ENCODE assay signal across 8 cellular contexts in the genomic region with DNA sequence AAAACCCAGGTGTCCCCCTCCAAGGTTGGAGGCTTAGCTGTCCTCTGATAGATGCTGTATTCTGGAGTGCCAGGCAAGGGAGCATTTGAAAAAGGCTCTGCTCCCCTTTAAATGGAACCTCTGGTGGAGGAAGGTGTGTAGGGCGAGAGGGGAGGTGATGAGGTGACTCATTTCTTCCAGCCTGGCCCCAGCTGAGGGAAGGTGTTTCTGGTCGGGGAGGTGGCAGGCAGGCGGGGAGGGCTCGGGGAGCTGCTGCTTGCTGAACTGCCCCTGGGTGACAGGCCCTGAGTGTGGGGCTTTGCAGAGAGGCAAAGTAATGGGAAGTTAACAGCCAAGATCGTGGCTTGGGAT. TPM values are rescaled to one million over a fixed set of nuclear protein-coding genes. Genes with fewer than 3 reads are reported as not detected.
DNase-seq lines count a peak whose midpoint lies in the region; ATAC-seq and TF ChIP-seq lines count a peak whose summit lies in the region.

No MANE protein-coding gene starts in this region.

- POLR2A ChIA-PET in GM10248 (lab: Yijun Ruan, JAX) = no interaction called here
- POLR2A ChIA-PET in activated CD4-positive, alpha-beta memory T cell treated with anti-CD3 and anti-CD28 coated beads for 36 hours (lab: Charles Lee) = interaction anchor here (1.1 to 2.2 kb wide), 6 partner anchors 8 to 25 kb away, joined by 4 to 26 read pairs (median 8); partner anchors contain the start of gene PSTPIP1

- H3K9me3 ChIP-seq in left lung (no peaks in the 10 kb centered on the region), stomach (no peaks in the 10 kb centered on the region)

- peaks cover 34% of the 10 kb centered on the region for H3K36me3 Mint-ChIP-seq in activated CD4-positive, alpha-beta memory T cell treated with anti-CD3 and anti-CD28 coated beads for 36 hours

- peak overlapping the region; percentile 19 to 88 for H3K27ac ChIP-seq in left lung
- H3K27ac ChIP-seq in stomach = peak overlapping the region in 2 of 5 donors; percentile 55 to 66

- H3K4me3 ChIP-seq in left lung (no peak overlapping the region), stomach (no peak overlapping the region)

- peak overlapping the region; percentile 73 for H3K4me3 Mint-ChIP-seq in activated CD4-positive, alpha-beta memory T cell treated with anti-CD3 and anti-CD28 coated beads for 36 hours

- peaks cover 1% of the 10 kb centered on the region for H3K27me3 Mint-ChIP-seq in activated CD4-positive, alpha-beta memory T cell treated with anti-CD3 and anti-CD28 coated beads for 36 hours

- WGBS in stomach, 5 donors = 49 to 65% (median 55%) methylated on average over 2 to 5 of the region's 5 CpGs

- peaks cover 87% of the 10 kb centered on the region for H3K4me1 Mint-ChIP-seq in activated CD4-positive, alpha-beta memory T cell treated with anti-CD3 and anti-CD28 coated beads for 36 hours (ENCODE audit: low read depth)

- TF ChIP-seq POLR2A in stomach (IDR thresholded peaks at IDR 0.05) = no peak

- intact Hi-C loops in activated CD4-positive, alpha-beta memory T cell treated with anti-CD3 and anti-CD28 coated beads for 36 hours (cut with micrococcal nuclease) = loop anchor here (1.0 to 2.0 kb wide), 4 partner anchors 8 to 37 kb away; no protein-coding TSS in a partner anchor
- intact Hi-C loops in left lung (cut with DNase I) (no loop called here), stomach (cut with DNase I; ENCODE audit: low total_unique reads) (no loop called here)

- DNase-seq in GM10248 (ENCODE audit: extremely low spot score) (peak; percentile 88), left lung (peak in 1 of 2 donors; percentile 75), stomach (peak; percentile 49), DMS53 treated with DMSO at 0.1 percent for 48 hours (lab: John Stamatoyannopoulos, UW; ENCODE audit: unreplicated experiment) (no peak), DMS114 treated with DMSO at 0.1 percent for 48 hours (lab: John Stamatoyannopoulos, UW; ENCODE audit: unreplicated experiment) (no peak), NCI-H2171 (lab: John Stamatoyannopoulos, UW) (no peak)
- DNase-seq in activated CD4-positive, alpha-beta memory T cell treated with anti-CD3 and anti-CD28 coated beads for 36 hours = peak; percentile 95

- H3K36me3 ChIP-seq in left lung = peaks cover 0 to 8% of the 10 kb centered on the region in 2 donors
- no peaks in the 10 kb centered on the region for H3K36me3 ChIP-seq in stomach

- H3K27me3 ChIP-seq in left lung (no peaks in the 10 kb centered on the region), stomach (no peaks in the 10 kb centered on the region)

- TF ChIP-seq CTCF in GM10248 (IDR thresholded peaks at IDR 0.05; ENCODE audit: control extremely low read depth, extremely low read depth, low read depth, missing control alignments) (no peak), left lung (IDR thresholded peaks at IDR 0.05) (no peak), stomach (IDR thresholded peaks at IDR 0.05) (no peak)

- H3K9me3 Mint-ChIP-seq in activated CD4-positive, alpha-beta memory T cell treated with anti-CD3 and anti-CD28 coated beads for 36 hours = no peaks in the 10 kb centered on the region

- CTCF ChIA-PET in GM10248 (lab: Yijun Ruan, JAX) = interaction anchor here (1.3 to 2.4 kb wide), 7 partner anchors 10 to 40 kb away, joined by 3 to 9 read pairs (median 4); partner anchors contain the start of gene PSTPIP1
- CTCF ChIA-PET in activated CD4-positive, alpha-beta memory T cell treated with anti-CD3 and anti-CD28 coated beads for 36 hours (lab: Charles Lee) = interaction anchor here (0.7 to 2.1 kb wide), 13 partner anchors 9 to 408 kb away, joined by 3 to 17 read pairs (median 4); partner anchors contain the start of gene HMG20A

- no peak for TF ChIP-seq EP300 in stomach (IDR thresholded peaks at IDR 0.05)

- ATAC-seq in HG02973 (IDR thresholded peaks at IDR 0.05; ENCODE audit: unreplicated experiment) = peak; percentile 47
- peak; percentile 45 for ATAC-seq in left lung

- peaks cover 0 to 71% of the 10 kb centered on the region in 2 donors for H3K4me1 ChIP-seq in left lung
- H3K4me1 ChIP-seq in stomach = peaks cover 0 to 44% (median 4%) of the 10 kb centered on the region in 4 donors

- H3K27ac Mint-ChIP-seq in activated CD4-positive, alpha-beta memory T cell treated with anti-CD3 and anti-CD28 coated beads for 36 hours = peak overlapping the region; percentile 83

RNA-seq across cellular contexts. Expression of gene PSTPIP1, which starts 18.8 kb away (rescaled TPM):
- 100 to 1,000 TPM; 155 to 164 TPM for total RNA-seq in activated CD4-positive, alpha-beta memory T cell treated with anti-CD3 and anti-CD28 coated beads for 36 hours
- total RNA-seq in left lung (10 to 100 TPM in 1 of 2 donors, 1 to 10 TPM in 1; 9.1 to 52.9 TPM), stomach (10 to 100 TPM in 3 of 5 donors, 1 to 10 TPM in 1, under 1 TPM in 1; 0.29 to 75.4 (median 10.1) TPM)
- 1 to 10 TPM; 3.1 to 6.6 (median 4.2) TPM for polyA plus RNA-seq in stomach

RNA-seq across cellular contexts. Expression of gene TSPAN3, which starts 57.1 kb away (rescaled TPM):
- total RNA-seq in activated CD4-positive, alpha-beta memory T cell treated with anti-CD3 and anti-CD28 coated beads for 36 hours = 10 to 100 TPM; 28.9 to 29.1 TPM
- total RNA-seq in left lung (100 to 1,000 TPM; 385 to 645 TPM), stomach (100 to 1,000 TPM in 3 of 5 donors, 10 to 100 TPM in 2; 42.9 to 390 (median 143) TPM)
- 100 to 1,000 TPM in 1 of 3 donors, 10 to 100 TPM in 2; 48.7 to 100 (median 99.2) TPM for polyA plus RNA-seq in stomach

Comparison
In these comparisons a context has a peak if more than half of its experiments do, and no peak if none do; other contexts are left out.
1. DNase-seq: peak in GM10248 (single experiment), activated CD4-positive, alpha-beta memory T cell treated with anti-CD3 and anti-CD28 coated beads for 36 hours (single experiment) and stomach (single experiment); none in DMS53 treated with DMSO at 0.1 percent for 48 hours (single experiment), DMS114 treated with DMSO at 0.1 percent for 48 hours (single experiment) and NCI-H2171 (single experiment).